Comparison of ENCODE assay signal across 8 cellular contexts in genomic region chr3:5186854-5187151, GRCh38. TPM values are rescaled to one million over a fixed set of nuclear protein-coding genes. Genes with fewer than 3 reads are reported as not detected.
DNase-seq lines count a peak whose midpoint lies in the region; ATAC-seq and TF ChIP-seq lines count a peak whose summit lies in the region.

No MANE protein-coding gene starts in this region.

- H4K20me1 ChIP-seq in DND-41 (ENCODE audit: insufficient read depth, low read length): peaks cover 19% of the 10 kb centered on the region

- no peaks in the 10 kb centered on the region for H3K27me3 Mint-ChIP-seq in nephron progenitor cell (ENCODE audit: low read depth, poor library complexity)

- H3K27ac ChIP-seq in DND-41 (ENCODE audit: low read length) (peak overlapping the region; percentile 94), dorsolateral prefrontal cortex (peak overlapping the region in 36 of 59 donors; percentile 1 to 97 (median 58))

- no peaks in the 10 kb centered on the region for H3K9me3 Mint-ChIP-seq in nephron progenitor cell

- TF ChIP-seq CTCF in DND-41 (IDR thresholded peaks at IDR 0.05; ENCODE audit: borderline replicate concordance, extremely low read depth, low read length, poor library complexity, severe bottlenecking): no peak
- no peak for TF ChIP-seq CTCF in dorsolateral prefrontal cortex (IDR thresholded peaks at IDR 0.05 in 54 of 56, conservative IDR thresholded peaks at IDR 0.05 in 2 of 56; ENCODE audit: low read depth in 1 of 56, partially characterized antibody in 56 of 56)
- no peak for TF ChIP-seq CTCF in nephron progenitor cell (IDR thresholded peaks at IDR 0.05)

- H3K4me3 ChIP-seq in DND-41 (ENCODE audit: low read depth in 1 of 2, low read length in 2 of 2) (peak overlapping the region; percentile 76 to 88), dorsolateral prefrontal cortex (peak overlapping the region; percentile 63 to 100 (median 95))

- H3K4me1 ChIP-seq in DND-41 (ENCODE audit: insufficient read depth, low read length): peaks cover 66% of the 10 kb centered on the region

- DNase-seq in DND-41: no peak
- peak; percentile 61 for DNase-seq in NAMALWA (ENCODE audit: low spot score)
- no peak for DNase-seq in dorsolateral prefrontal cortex
- DNase-seq in nephron progenitor cell: no peak
- DNase-seq in activated effector memory CD4-positive, alpha-beta T cell treated with anti-CD3 and anti-CD28 coated beads, Interleukin-2, amount 50 U/mL, for 16 hours: no peak
- DNase-seq in SIG-M5 (lab: John Stamatoyannopoulos, UW): no peak

- intact Hi-C loops in dorsolateral prefrontal cortex (cut with DNase I): loop anchor here (2.0 to 10.0 kb wide), 2 partner anchors 64 to 472 kb away; partner anchors contain the start of gene ARL8B (in 1 of the 2)

- H3K9ac ChIP-seq in DND-41 (ENCODE audit: low read depth, low read length): peak overlapping the region; percentile 99

- peaks cover 22% of the 10 kb centered on the region for H3K36me3 Mint-ChIP-seq in nephron progenitor cell (ENCODE audit: low read depth)

- peak overlapping the region; percentile 76 for H2AFZ ChIP-seq in DND-41 (ENCODE audit: low read depth, low read length)

- no peaks in the 10 kb centered on the region for H3K9me3 ChIP-seq in DND-41 (ENCODE audit: insufficient read depth, low read length, severe bottlenecking)

- H3K4me1 Mint-ChIP-seq in nephron progenitor cell: peaks cover 41% of the 10 kb centered on the region

- ATAC-seq in DND-41 (ENCODE audit: insufficient read depth, low read depth) (no peak), HG02885 (IDR thresholded peaks at IDR 0.05; ENCODE audit: poor library complexity, unreplicated experiment) (no peak), HG02870 (IDR thresholded peaks at IDR 0.05; ENCODE audit: unreplicated experiment) (no peak)

- no peak overlapping the region for H3K27ac Mint-ChIP-seq in nephron progenitor cell

- peaks cover 82% of the 10 kb centered on the region for H3K79me2 ChIP-seq in DND-41 (ENCODE audit: insufficient read depth, low read length)

- peak overlapping the region; percentile 88 for H3K4me3 Mint-ChIP-seq in nephron progenitor cell

- peaks cover 42% of the 10 kb centered on the region for H3K36me3 ChIP-seq in DND-41 (ENCODE audit: insufficient read depth, low read length)

- H3K4me2 ChIP-seq in DND-41 (ENCODE audit: insufficient read depth, low read length): peak overlapping the region; percentile 94

- no peaks in the 10 kb centered on the region for H3K27me3 ChIP-seq in DND-41 (ENCODE audit: insufficient read depth, low read length, poor library complexity)
- no peaks in the 10 kb centered on the region for H3K27me3 ChIP-seq in dorsolateral prefrontal cortex

RNA-seq across cellular contexts. Expression of gene EDEM1, which starts 0.7 kb away (rescaled TPM):
- total RNA-seq in dorsolateral prefrontal cortex: 10 to 100 TPM; 12.6 to 36.0 (median 23.0) TPM
